Comparison of ENCODE assay signal across 9 cellular contexts in genomic region chr16:1378087-1378803, GRCh38. TPM values are rescaled to one million over a fixed set of nuclear protein-coding genes. Genes with fewer than 3 reads are reported as not detected.
DNase-seq lines count a peak whose midpoint lies in the region; ATAC-seq, FAIRE-seq and TF ChIP-seq lines count a peak whose summit lies in the region.
"Had no signal": no experiment of that assay in that cellular context is flagged by ENCODE, and none has a peak within 500 bp of the region (broad histone marks: within the 10 kb centered on the region; RNA-seq: fewer than 3 reads in every experiment).

No MANE protein-coding gene starts in this region.

- ATAC-seq in K562, result peak; percentile 19

- CTCF ChIA-PET in K562 (lab: Yijun Ruan, JAX; ENCODE audit: low intra/inter-chr PET ratio), result no interaction called here

- in situ Hi-C loops in K562 (cut with MboI), result no loop called here

- H3K9ac ChIP-seq in HUES48 (ENCODE audit: low read depth, low read length), result peak overlapping the region; percentile 94
- H3K9ac ChIP-seq in K562 (ENCODE audit: insufficient read depth in 1 of 2, low read depth in 2 of 2, low read length in 2 of 2), result peak overlapping the region; percentile 97 to 100

- TF ChIP-seq CTCF in BE2C (IDR thresholded peaks at IDR 0.05; ENCODE audit: low read depth, low read length) (no peak), K562 (IDR thresholded peaks at IDR 0.05 in 2 of 3, conservative IDR thresholded peaks at IDR 0.05 in 1 of 3; ENCODE audit: insufficient read depth in 2 of 3, low read depth in 1 of 3, low read length in 3 of 3) (no peak)

- H3K36me3 ChIP-seq in BE2C, result peaks cover 2% of the 10 kb centered on the region; the same call in 1 of the 2 replicates
- H3K36me3 ChIP-seq in HUES48 (ENCODE audit: control insufficient read depth, insufficient read depth, low read length), result peaks cover 12% of the 10 kb centered on the region; the same call in 1 of the 2 replicates
- H3K36me3 ChIP-seq in K562 (ENCODE audit: control insufficient read depth, insufficient read depth, low read length), result peaks cover 8% of the 10 kb centered on the region; the same call in 2 of the 3 replicates
- H3K36me3 ChIP-seq in mesodermal cell (ENCODE audit: control insufficient read depth, insufficient read depth, low read length), result peaks cover 21% of the 10 kb centered on the region

- peaks cover 5% of the 10 kb centered on the region; the same call in 1 of the 2 replicates for H3K4me1 ChIP-seq in BE2C
- H3K4me1 ChIP-seq in HUES48 (ENCODE audit: control insufficient read depth, insufficient read depth, low read length), result 0 out of 2 replicates have a peak, but pooled peaks cover 2% of the 10 kb centered on the region
- peaks cover 19 to 67% of the 10 kb centered on the region in 2 experiments; a peak in 4 of 5 replicates for H3K4me1 ChIP-seq in K562 (replicated peaks in 1 of 2; ENCODE audit: control insufficient read depth in 2 of 2, insufficient read depth in 2 of 2, low read length in 2 of 2)
- H3K4me1 ChIP-seq in mesodermal cell (ENCODE audit: control insufficient read depth, insufficient read depth, low read length, poor library complexity, severe bottlenecking), result peaks cover 3% of the 10 kb centered on the region

- FAIRE-seq in K562 (lab: Jason Lieb, UNC), result peak; percentile 60

- WGBS in K562 (ENCODE audit: insufficient coverage, low coverage, missing lambda C conversion rate), result 18% methylated on average over 20 of the region's 25 CpGs
- 59 to 63% methylated on average over 21 to 25 of the region's 25 CpGs for WGBS in mesodermal cell (ENCODE audit: insufficient coverage in 2 of 2), 2 experiments

- peaks cover 36% of the 10 kb centered on the region for H3K79me2 ChIP-seq in K562 (ENCODE audit: control insufficient read depth, insufficient read depth, low read length)

- no peak overlapping the region for H3K27ac ChIP-seq in HUES48 (ENCODE audit: low read depth, low read length)
- H3K27ac ChIP-seq in K562 (ENCODE audit: extremely low read depth, low read depth, low read length), result peak overlapping the region; percentile 100
- H3K27ac ChIP-seq in mesodermal cell (ENCODE audit: low read depth, low read length, severe bottlenecking), result no peak overlapping the region

- peaks cover 8% of the 10 kb centered on the region; the same call in 1 of the 2 replicates for H4K20me1 ChIP-seq in K562 (replicated peaks; ENCODE audit: control insufficient read depth, insufficient read depth, low read length)

- H3K9me3 ChIP-seq in BE2C (no peaks in the 10 kb centered on the region), HUES48 (ENCODE audit: control insufficient read depth, insufficient read depth, low read length) (no peaks in the 10 kb centered on the region), K562 (replicated peaks; ENCODE audit: control insufficient read depth, insufficient read depth, low read depth, low read length) (no peaks in the 10 kb centered on the region), mesodermal cell (ENCODE audit: control insufficient read depth, low read length) (no peaks in the 10 kb centered on the region)
- H3K9me3 ChIP-seq: left lung had no signal

- H3K9me1 ChIP-seq in K562 (ENCODE audit: control insufficient read depth, insufficient read depth, low read length), result peaks cover 5% of the 10 kb centered on the region

- H3K4me2 ChIP-seq in K562 (ENCODE audit: insufficient read depth, low read length), result peak overlapping the region; percentile 88

- intact Hi-C loops in K562 (cut with micrococcal nuclease), result no loop called here

- POLR2A ChIA-PET in K562 (lab: Yijun Ruan, JAX), result interaction anchor here (0.5 to 4.2 kb wide), 29 partner anchors 8 to 587 kb away, joined by 3 to 73 read pairs (median 5); partner anchors contain the start of genes EME2, MRPS34, RPS2 and UBE2I

- H3K4me3 ChIP-seq in BE2C (ENCODE audit: low read depth, low read length) (peak overlapping the region; percentile 88), HUES48 (ENCODE audit: low read depth, low read length) (peak overlapping the region; percentile 88), K562 (peak overlapping the region; percentile 76), mesodermal cell (ENCODE audit: extremely low read depth, insufficient read depth, low read length, poor library complexity, severe bottlenecking) (peak overlapping the region; percentile 61)

- TF ChIP-seq EP300 in K562 (IDR thresholded peaks at IDR 0.05; ENCODE audit: low read length), result no peak

- H2AFZ ChIP-seq in K562 (ENCODE audit: low read depth, low read length), result 0 out of 2 replicates have a peak overlapping the region, but pooled peaks have one; percentile 70

- DNase-seq in BE2C (no peak), K562 (ENCODE audit: extremely low read depth in 1 of 4, low spot score in 3 of 4) (peak in 1 of 4 experiments; percentile 25), NCI-H510A (lab: John Stamatoyannopoulos, UW) (no peak), RPMI8226 (no peak), A172 (ENCODE audit: low spot score) (no peak), mucosa of gallbladder (ENCODE audit: low spot score) (no peak)

- TSS peak; percentile 75 for BruUV-seq in K562 (replicated peaks; lab: Mats Ljungman, UMichigan)

- TF ChIP-seq RAD21 in K562 (CRISPR knock-in tag; conservative IDR thresholded peaks at IDR 0.05 in 1 of 2, IDR thresholded peaks at IDR 0.05 in 1 of 2), result no peak

- H3K27me3 ChIP-seq in BE2C, result no peaks in the 10 kb centered on the region
- no peaks in the 10 kb centered on the region for H3K27me3 ChIP-seq in HUES48 (ENCODE audit: control insufficient read depth, insufficient read depth, low read length)
- no peaks in the 10 kb centered on the region for H3K27me3 ChIP-seq in K562 (ENCODE audit: control insufficient read depth in 2 of 2, insufficient read depth in 2 of 2, low read length in 2 of 2)
- H3K27me3 ChIP-seq: left lung had no signal

- TF ChIP-seq POLR2A in K562 (conservative IDR thresholded peaks at IDR 0.05), result no peak

RNA-seq across cellular contexts. Expression of gene GNPTG, which starts 26.5 kb away (rescaled TPM):
- 61.1 TPM for polyA plus RNA-seq in BE2C (2012; ENCODE audit: insufficient read depth, insufficient read length, low read depth)
- 42.1 and 68.9 TPM in 2 replicates for total RNA-seq in K562 (2011; cell fraction: chromatin; rRNA removed; ENCODE audit: low replicate concordance)
- total RNA-seq in K562 (2011; cell fraction: nucleolus; rRNA removed), result 52.6 and 53.5 TPM in 2 replicates
- 51.0 and 57.1 TPM in 2 replicates for total RNA-seq in K562 (2011; cell fraction: nucleoplasm; rRNA removed)
- total RNA-seq in K562 (2014; rRNA removed), result 22.3 and 24.0 TPM in 2 replicates
- 4.7 and 6.1 TPM in 2 replicates for total RNA-seq in K562 (2014; rRNA removed; fragmentation: Illumina TruSeq; extraction: Trizol)
- 13.6 and 13.9 TPM in 2 replicates for total RNA-seq in K562 (2015; rRNA removed; fragmentation: Illumina TruSeq; extraction: Trizol)
- total RNA-seq in K562 (2021), result 19.9 and 22.2 TPM in 2 replicates
- 18.6 and 20.7 TPM in 2 replicates for polyA plus RNA-seq in K562 (2011; rRNA removed)
- 20.9 and 40.1 TPM in 2 replicates for polyA plus RNA-seq in K562 (2011; cell fraction: cytosol; rRNA removed)
- polyA plus RNA-seq in K562 (2011; cell fraction: nucleus; rRNA removed), result 55.5 and 97.5 TPM in 2 replicates
- 18.3 and 26.9 TPM in 2 replicates for polyA plus RNA-seq in K562 (2012)
- polyA plus RNA-seq in K562 (2014; fragmentation: Illumina TruSeq; extraction: Trizol), result 9.0 and 13.6 TPM in 2 replicates
- 1 to 10 TPM in 1 of 2 experiments, under 1 TPM in 1; 0.69 to 1.0 TPM for polyA plus RNA-seq in K562 (2014; fragmentation: Nextera tagmentation; extraction: Ambion mirVana)
- polyA plus RNA-seq in K562 (2014; rRNA removed), result 31.5 and 33.3 TPM in 2 replicates
- 1.6 and 5.7 TPM in 2 replicates for polyA minus RNA-seq in K562 (2011; rRNA and poly(A)+ RNA removed)
- 7.7 and 10.3 TPM in 2 replicates for polyA minus RNA-seq in K562 (2011; cell fraction: cytosol; rRNA and poly(A)+ RNA removed)
- polyA minus RNA-seq in K562 (2011; cell fraction: nucleus; rRNA and poly(A)+ RNA removed), result 11.7 and 13.1 TPM in 2 replicates
- 26.0 TPM for polyA plus RNA-seq in mesodermal cell (2013, experiment 1 of 2)
- 24.5 TPM for polyA plus RNA-seq in mesodermal cell (2013, experiment 2 of 2)
- total RNA-seq in A172 (2014; rRNA removed; shearing (Covaris generic)), result 45.8 and 61.0 TPM in 2 replicates
- 86.6 TPM for total RNA-seq in mucosa of gallbladder

RNA-seq across cellular contexts. Expression of gene TSR3, which starts 26.6 kb away (rescaled TPM):
- polyA plus RNA-seq in BE2C (2012; ENCODE audit: insufficient read depth, insufficient read length, low read depth), result 122 TPM
- 2.8 and 6.4 TPM in 2 replicates for total RNA-seq in K562 (2011; cell fraction: chromatin; rRNA removed; ENCODE audit: low replicate concordance)
- total RNA-seq in K562 (2011; cell fraction: nucleolus; rRNA removed), result 8.8 and 12.3 TPM in 2 replicates
- 3.4 and 7.0 TPM in 2 replicates for total RNA-seq in K562 (2011; cell fraction: nucleoplasm; rRNA removed)
- total RNA-seq in K562 (2014; rRNA removed) (74.8 and 100.0 TPM in 2 replicates), K562 (2014; rRNA removed; fragmentation: Illumina TruSeq; extraction: Trizol) (6.7 TPM in 2 replicates), K562 (2015; rRNA removed; fragmentation: Illumina TruSeq; extraction: Trizol) (29.6 and 31.9 TPM in 2 replicates), K562 (2021) (50.5 and 53.7 TPM in 2 replicates), mucosa of gallbladder (51.2 TPM)
- polyA plus RNA-seq in K562 (2011; rRNA removed) (15.8 and 16.5 TPM in 2 replicates), K562 (2014; fragmentation: Illumina TruSeq; extraction: Trizol) (10.3 and 22.1 TPM in 2 replicates), K562 (2014; fragmentation: Nextera tagmentation; extraction: Ambion mirVana) (1 to 10 TPM; 1.5 to 2.4 TPM), K562 (2014; rRNA removed) (53.3 and 75.7 TPM in 2 replicates)
- polyA plus RNA-seq in K562 (2011; cell fraction: cytosol; rRNA removed), result 21.3 and 65.5 TPM in 2 replicates
- 12.1 and 18.1 TPM in 2 replicates for polyA plus RNA-seq in K562 (2011; cell fraction: nucleus; rRNA removed)
- polyA plus RNA-seq in K562 (2012), result 34.9 and 46.9 TPM in 2 replicates
- 2.6 and 4.5 TPM in 2 replicates for polyA minus RNA-seq in K562 (2011; rRNA and poly(A)+ RNA removed)
- polyA minus RNA-seq in K562 (2011; cell fraction: cytosol; rRNA and poly(A)+ RNA removed), result 17.2 and 24.6 TPM in 2 replicates
- 7.1 and 7.8 TPM in 2 replicates for polyA minus RNA-seq in K562 (2011; cell fraction: nucleus; rRNA and poly(A)+ RNA removed)
- 53.9 TPM for polyA plus RNA-seq in mesodermal cell (2013, experiment 1 of 2)
- polyA plus RNA-seq in mesodermal cell (2013, experiment 2 of 2), result 50.1 TPM
- 179 TPM in 2 replicates for total RNA-seq in A172 (2014; rRNA removed; shearing (Covaris generic))

RNA-seq across cellular contexts. Expression of gene UNKL, which starts 36.3 kb away (rescaled TPM):
- 38.3 TPM for polyA plus RNA-seq in BE2C (2012; ENCODE audit: insufficient read depth, insufficient read length, low read depth)
- total RNA-seq in K562 (2011; cell fraction: chromatin; rRNA removed; ENCODE audit: low replicate concordance), result 87.2 and 161 TPM in 2 replicates
- 91.9 and 116 TPM in 2 replicates for total RNA-seq in K562 (2011; cell fraction: nucleolus; rRNA removed)
- 69.6 and 98.9 TPM in 2 replicates for total RNA-seq in K562 (2011; cell fraction: nucleoplasm; rRNA removed)
- total RNA-seq in K562 (2014; rRNA removed) (17.2 and 17.6 TPM in 2 replicates), K562 (2014; rRNA removed; fragmentation: Illumina TruSeq; extraction: Trizol) (4.2 and 4.4 TPM in 2 replicates), K562 (2015; rRNA removed; fragmentation: Illumina TruSeq; extraction: Trizol) (5.1 and 12.1 TPM in 2 replicates), K562 (2021) (22.3 and 30.2 TPM in 2 replicates), mucosa of gallbladder (32.6 TPM)
- polyA plus RNA-seq in K562 (2011; rRNA removed) (19.0 and 26.5 TPM in 2 replicates), K562 (2014; fragmentation: Illumina TruSeq; extraction: Trizol) (3.3 and 18.5 TPM in 2 replicates), K562 (2014; fragmentation: Nextera tagmentation; extraction: Ambion mirVana) (under 1 TPM; 0.37 to 0.48 TPM), K562 (2014; rRNA removed) (17.5 and 22.1 TPM in 2 replicates)
- 17.4 and 36.7 TPM in 2 replicates for polyA plus RNA-seq in K562 (2011; cell fraction: cytosol; rRNA removed)
- 121 and 141 TPM in 2 replicates for polyA plus RNA-seq in K562 (2011; cell fraction: nucleus; rRNA removed)
- 11.5 and 25.8 TPM in 2 replicates for polyA plus RNA-seq in K562 (2012)
- polyA minus RNA-seq in K562 (2011; rRNA and poly(A)+ RNA removed), result 3.1 and 3.6 TPM in 2 replicates
- polyA minus RNA-seq in K562 (2011; cell fraction: cytosol; rRNA and poly(A)+ RNA removed), result 23.1 and 27.5 TPM in 2 replicates
- 25.4 and 28.3 TPM in 2 replicates for polyA minus RNA-seq in K562 (2011; cell fraction: nucleus; rRNA and poly(A)+ RNA removed)
- polyA plus RNA-seq in mesodermal cell (2013, experiment 1 of 2), result 14.2 TPM
- polyA plus RNA-seq in mesodermal cell (2013, experiment 2 of 2), result 13.9 TPM
- 25.5 and 31.6 TPM in 2 replicates for total RNA-seq in A172 (2014; rRNA removed; shearing (Covaris generic))

RNA-seq across cellular contexts. Expression of gene UQCC4, which starts 42.3 kb away (rescaled TPM):
- 243 TPM for polyA plus RNA-seq in BE2C (2012; ENCODE audit: insufficient read depth, insufficient read length, low read depth)
- 18.2 and 43.0 TPM in 2 replicates for total RNA-seq in K562 (2011; cell fraction: chromatin; rRNA removed; ENCODE audit: low replicate concordance)
- total RNA-seq in K562 (2011; cell fraction: nucleolus; rRNA removed), result 45.9 and 52.7 TPM in 2 replicates
- 35.9 and 40.4 TPM in 2 replicates for total RNA-seq in K562 (2011; cell fraction: nucleoplasm; rRNA removed)
- total RNA-seq in K562 (2014; rRNA removed) (48.7 and 49.7 TPM in 2 replicates), K562 (2014; rRNA removed; fragmentation: Illumina TruSeq; extraction: Trizol) (12.3 and 15.4 TPM in 2 replicates), K562 (2015; rRNA removed; fragmentation: Illumina TruSeq; extraction: Trizol) (34.4 and 35.6 TPM in 2 replicates), K562 (2021) (31.9 and 35.3 TPM in 2 replicates), mucosa of gallbladder (8.7 TPM)
- polyA plus RNA-seq in K562 (2011; rRNA removed) (46.1 and 47.0 TPM in 2 replicates), K562 (2014; fragmentation: Illumina TruSeq; extraction: Trizol) (20.5 and 37.8 TPM in 2 replicates), K562 (2014; fragmentation: Nextera tagmentation; extraction: Ambion mirVana) (1 to 10 TPM; 1.3 to 3.9 TPM), K562 (2014; rRNA removed) (43.9 and 50.0 TPM in 2 replicates)
- 52.6 and 64.3 TPM in 2 replicates for polyA plus RNA-seq in K562 (2011; cell fraction: cytosol; rRNA removed)
- 44.3 and 47.3 TPM in 2 replicates for polyA plus RNA-seq in K562 (2011; cell fraction: nucleus; rRNA removed)
- polyA plus RNA-seq in K562 (2012), result 16.8 and 31.2 TPM in 2 replicates
- polyA minus RNA-seq in K562 (2011; rRNA and poly(A)+ RNA removed), result 10.9 and 12.0 TPM in 2 replicates
- polyA minus RNA-seq in K562 (2011; cell fraction: cytosol; rRNA and poly(A)+ RNA removed), result 8.9 and 11.7 TPM in 2 replicates
- polyA minus RNA-seq in K562 (2011; cell fraction: nucleus; rRNA and poly(A)+ RNA removed), result 9.6 and 14.0 TPM in 2 replicates
- polyA plus RNA-seq in mesodermal cell (2013, experiment 1 of 2), result 13.8 TPM
- polyA plus RNA-seq in mesodermal cell (2013, experiment 2 of 2), result 11.5 TPM
- total RNA-seq in A172 (2014; rRNA removed; shearing (Covaris generic)), result 38.6 and 45.1 TPM in 2 replicates

RNA-seq across cellular contexts. Expression of gene BAIAP3, which starts 44.8 kb away (rescaled TPM):
- 0.96 TPM for polyA plus RNA-seq in BE2C (2012; ENCODE audit: insufficient read depth, insufficient read length, low read depth)
- total RNA-seq in K562 (2011; cell fraction: chromatin; rRNA removed; ENCODE audit: low replicate concordance), result 10.8 and 42.1 TPM in 2 replicates
- total RNA-seq in K562 (2011; cell fraction: nucleolus; rRNA removed), result 29.0 and 32.5 TPM in 2 replicates
- total RNA-seq in K562 (2011; cell fraction: nucleoplasm; rRNA removed), result 13.0 and 13.4 TPM in 2 replicates
- total RNA-seq in K562 (2014; rRNA removed), result 2.3 and 4.5 TPM in 2 replicates
- total RNA-seq in K562 (2014; rRNA removed; fragmentation: Illumina TruSeq; extraction: Trizol), result 0.06 and 0.18 TPM in 2 replicates
- 0.33 and 1.2 TPM in 2 replicates for total RNA-seq in K562 (2015; rRNA removed; fragmentation: Illumina TruSeq; extraction: Trizol)
- total RNA-seq in K562 (2021), result 3.3 and 3.4 TPM in 2 replicates
- 0.81 and 1.8 TPM in 2 replicates for polyA plus RNA-seq in K562 (2011; rRNA removed)
- polyA plus RNA-seq in K562 (2011; cell fraction: cytosol; rRNA removed), result 0.55 and 1.9 TPM in 2 replicates
- 15.2 and 24.6 TPM in 2 replicates for polyA plus RNA-seq in K562 (2011; cell fraction: nucleus; rRNA removed)
- polyA plus RNA-seq in K562 (2012), result 3.2 and 13.5 TPM in 2 replicates
- 0.34 and 1.1 TPM in 2 replicates for polyA plus RNA-seq in K562 (2014; fragmentation: Illumina TruSeq; extraction: Trizol)
- under 1 TPM in 1 of 2 experiments, not detected in 1; 0.03 TPM for polyA plus RNA-seq in K562 (2014; fragmentation: Nextera tagmentation; extraction: Ambion mirVana)
- 1.5 and 4.5 TPM in 2 replicates for polyA plus RNA-seq in K562 (2014; rRNA removed)
- 0.33 and 1.1 TPM in 2 replicates for polyA minus RNA-seq in K562 (2011; rRNA and poly(A)+ RNA removed)
- polyA minus RNA-seq in K562 (2011; cell fraction: cytosol; rRNA and poly(A)+ RNA removed), result 1.7 and 1.9 TPM in 2 replicates
- 8.8 and 11.0 TPM in 2 replicates for polyA minus RNA-seq in K562 (2011; cell fraction: nucleus; rRNA and poly(A)+ RNA removed)
- 12.2 TPM for polyA plus RNA-seq in mesodermal cell (2013, experiment 1 of 2)
- 9.2 TPM for polyA plus RNA-seq in mesodermal cell (2013, experiment 2 of 2)
- 2.4 and 10.3 TPM in 2 replicates for total RNA-seq in A172 (2014; rRNA removed; shearing (Covaris generic))
- 2.6 TPM for total RNA-seq in mucosa of gallbladder
